In genomic region chr5:125043781-125044391, GRCh38 we compare ENCODE assay signal across 1 cellular context.
TF ChIP-seq lines count a peak whose summit lies in the region.

No MANE protein-coding gene starts in this region.

TF ChIP-seq in IMR-90, 13 proteins besides CTCF, POLR2A, EP300 and RAD21 (continued from another document):
- no peak for TF ChIP-seq ELK1 (IDR thresholded peaks at IDR 0.05; ENCODE audit: borderline replicate concordance, low read depth, low read length)
- no peak for TF ChIP-seq CEBPB (IDR thresholded peaks at IDR 0.05; ENCODE audit: low read depth, low read length)
